Comparison of ENCODE assay signal across 8 cellular contexts in genomic region chr19:49555600-49556411, GRCh38. TPM values are rescaled to one million over a fixed set of nuclear protein-coding genes. Genes with fewer than 3 reads are reported as not detected.
DNase-seq lines count a peak whose midpoint lies in the region; ATAC-seq and TF ChIP-seq lines count a peak whose summit lies in the region.

No MANE protein-coding gene starts in this region.

- peaks cover 76% of the 10 kb centered on the region for H3K36me3 Mint-ChIP-seq in activated T-helper 17 cell treated with anti-CD3 and anti-CD28 coated beads, Interleukin-2, amount 50 U/mL, for 72 hours (ENCODE audit: low read depth)

- BruUV-seq in A673 (replicated peaks; lab: Mats Ljungman, UMichigan): no TSS peak

- peak; percentile 19 for ATAC-seq in activated T-helper 17 cell treated with anti-CD3 and anti-CD28 coated beads, Interleukin-2, amount 50 U/mL, for 72 hours (replicated peaks)
- ATAC-seq in left cardiac atrium: peak; percentile 63
- no peak for ATAC-seq in GM18867 (IDR thresholded peaks at IDR 0.05; ENCODE audit: unreplicated experiment)
- ATAC-seq in GM18519 (IDR thresholded peaks at IDR 0.05; ENCODE audit: low FRiP score, unreplicated experiment): no peak

- no peaks in the 10 kb centered on the region for H3K27me3 Mint-ChIP-seq in activated T-helper 17 cell treated with anti-CD3 and anti-CD28 coated beads, Interleukin-2, amount 50 U/mL, for 72 hours

- CTCF ChIA-PET in A673 (lab: Charles Lee): interaction anchor here (1.5 kb wide), 1 partner anchor 15 kb away, joined by 4 read pairs; no protein-coding TSS in a partner anchor

- H3K36me3 ChIP-seq in A673 (ENCODE audit: insufficient read depth, low read length, poor library complexity, severe bottlenecking): peaks cover 54% of the 10 kb centered on the region

- peak overlapping the region; percentile 81 for H3K4me3 Mint-ChIP-seq in activated T-helper 17 cell treated with anti-CD3 and anti-CD28 coated beads, Interleukin-2, amount 50 U/mL, for 72 hours

- H3K27ac Mint-ChIP-seq in activated T-helper 17 cell treated with anti-CD3 and anti-CD28 coated beads, Interleukin-2, amount 50 U/mL, for 72 hours: peak overlapping the region; percentile 95

- H3K27ac ChIP-seq in A673 (ENCODE audit: low read depth, low read length, poor library complexity, severe bottlenecking): peak overlapping the region; percentile 70

- intact Hi-C loops in A673 (cut with micrococcal nuclease; ENCODE audit: unreplicated experiment): no loop called here
- intact Hi-C loops in left cardiac atrium (cut with DNase I): loop anchor here in 1 of 2 donors (5.0 kb wide), 1 partner anchor 59 kb away; the partner anchor contains the start of gene RPS11

- no peaks in the 10 kb centered on the region for H3K9me3 Mint-ChIP-seq in activated T-helper 17 cell treated with anti-CD3 and anti-CD28 coated beads, Interleukin-2, amount 50 U/mL, for 72 hours

- DNase-seq in A673 (ENCODE audit: low spot score) (peak; percentile 96), NAMALWA (ENCODE audit: low spot score) (peak; percentile 47), left cardiac atrium (peak; percentile 68), NCI-H1694 (lab: John Stamatoyannopoulos, UW) (no peak)
- peak in 3 of 4 experiments; percentile 46 to 78 (median 64) for DNase-seq in stimulated activated CD4-positive, alpha-beta T cell treated with anti-CD3 and anti-CD28 coated beads, Interleukin-1b, Interleukin-23, amount 100 ng/mL, for 24 hours (ENCODE audit: low read depth in 4 of 4, low spot score in 1 of 4)

- no peak overlapping the region for H3K4me3 ChIP-seq in A673 (ENCODE audit: low read depth, low read length, poor library complexity, severe bottlenecking)

- H3K27me3 ChIP-seq in A673 (replicated peaks; ENCODE audit: insufficient read depth, low read depth, low read length, poor library complexity): no peaks in the 10 kb centered on the region

- POLR2A ChIA-PET in A673 (lab: Charles Lee; ENCODE audit: low non-redundant PET): no interaction called here

- no peaks in the 10 kb centered on the region for H3K9me3 ChIP-seq in A673 (ENCODE audit: low read depth, low read length, poor library complexity, severe bottlenecking)

- peaks cover 15% of the 10 kb centered on the region for H3K4me1 ChIP-seq in A673 (ENCODE audit: insufficient read depth, low read length, poor library complexity, severe bottlenecking)

- no peak for TF ChIP-seq CTCF in A673 (conservative IDR thresholded peaks at IDR 0.05; ENCODE audit: low read depth, low read length)

- peaks cover 47% of the 10 kb centered on the region for H3K4me1 Mint-ChIP-seq in activated T-helper 17 cell treated with anti-CD3 and anti-CD28 coated beads, Interleukin-2, amount 50 U/mL, for 72 hours

RNA-seq across cellular contexts. Expression of gene NOSIP, which starts 24.6 kb away (rescaled TPM):
- 169 and 178 TPM in 2 replicates for total RNA-seq in A673 (2021)
- total RNA-seq in activated T-helper 17 cell treated with anti-CD3 and anti-CD28 coated beads, Interleukin-2, amount 50 U/mL, for 72 hours: 100 to 1,000 TPM; 101 to 103 TPM
- 10 to 100 TPM; 43.6 to 48.6 TPM for total RNA-seq in left cardiac atrium

RNA-seq across cellular contexts. Expression of gene PRRG2, which starts 25.3 kb away (rescaled TPM):
- total RNA-seq in A673 (2021) (1.5 and 1.9 TPM in 2 replicates), left cardiac atrium (1 to 10 TPM in 1 of 2 donors, under 1 TPM in 1; 0.68 to 1.1 TPM)
- 10 to 100 TPM in 1 of 2 donors, 1 to 10 TPM in 1; 3.8 to 12.3 TPM for total RNA-seq in activated T-helper 17 cell treated with anti-CD3 and anti-CD28 coated beads, Interleukin-2, amount 50 U/mL, for 72 hours

RNA-seq across cellular contexts. Expression of gene RCN3, which starts 28.0 kb away (rescaled TPM):
- total RNA-seq in A673 (2021): 82.9 and 95.3 TPM in 2 replicates
- 10 to 100 TPM in 1 of 2 donors, 1 to 10 TPM in 1; 1.2 to 11.8 TPM for total RNA-seq in activated T-helper 17 cell treated with anti-CD3 and anti-CD28 coated beads, Interleukin-2, amount 50 U/mL, for 72 hours
- 10 to 100 TPM; 27.3 to 34.9 TPM for total RNA-seq in left cardiac atrium

RNA-seq across cellular contexts. Expression of gene PRR12, which starts 35.2 kb away (rescaled TPM):
- total RNA-seq in A673 (2021) (51.4 and 54.0 TPM in 2 replicates), left cardiac atrium (10 to 100 TPM; 12.9 to 15.9 TPM)
- 10 to 100 TPM; 27.2 to 27.8 TPM for total RNA-seq in activated T-helper 17 cell treated with anti-CD3 and anti-CD28 coated beads, Interleukin-2, amount 50 U/mL, for 72 hours

RNA-seq across cellular contexts. Expression of gene FCGRT, which starts 43.3 kb away (rescaled TPM):
- 396 and 482 TPM in 2 replicates for total RNA-seq in A673 (2021)
- 10 to 100 TPM; 11.1 to 15.8 TPM for total RNA-seq in activated T-helper 17 cell treated with anti-CD3 and anti-CD28 coated beads, Interleukin-2, amount 50 U/mL, for 72 hours
- total RNA-seq in left cardiac atrium: 100 to 1,000 TPM; 156 to 202 TPM

Comparison
In these comparisons a context has a peak if more than half of its experiments do, and no peak if none do; other contexts are left out.
1. ATAC-seq: peak in activated T-helper 17 cell treated with anti-CD3 and anti-CD28 coated beads, Interleukin-2, amount 50 U/mL, for 72 hours (single experiment) and left cardiac atrium (2 of 2); none in GM18867 (single experiment) and GM18519 (single experiment).